In the genomic region with DNA sequence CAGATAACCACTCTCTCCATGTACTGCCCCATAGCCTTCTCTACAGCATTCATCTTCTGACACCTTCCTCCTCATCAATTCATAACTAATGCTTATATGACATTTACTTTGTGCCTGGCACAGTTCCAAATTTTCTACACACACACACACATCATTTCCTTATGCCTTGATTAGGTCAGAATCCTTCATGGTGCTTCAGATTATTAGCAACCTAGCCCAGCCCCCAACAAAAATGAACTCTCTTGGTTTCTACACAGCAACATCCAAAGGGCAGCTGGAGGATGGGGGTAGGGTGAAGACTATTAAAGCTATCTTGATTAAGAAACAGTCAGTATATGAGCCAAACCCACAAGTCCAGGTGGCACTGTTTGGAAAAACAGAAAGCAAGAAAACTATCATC, we compare ENCODE assay signal across 16 cellular contexts. TPM values are rescaled to one million over a fixed set of nuclear protein-coding genes. Genes with fewer than 3 reads are reported as not detected.
DNase-seq lines count a peak whose midpoint lies in the region; ATAC-seq, FAIRE-seq and TF ChIP-seq lines count a peak whose summit lies in the region.
"Had no signal": no experiment of that assay in that cellular context is flagged by ENCODE, and none has a peak within 500 bp of the region (broad histone marks: within the 10 kb centered on the region; RNA-seq: fewer than 3 reads in every experiment).

No MANE protein-coding gene starts in this region.

- H3K4me3 Mint-ChIP-seq in stimulated activated naive CD8-positive, alpha-beta T cell treated with anti-CD3 and anti-CD28 coated beads, Interleukin-15, Interleukin-2, amounts not matched to agents 100 ng/mL and 50 ng/mL, for 24 hours: peak overlapping the region; percentile 40
- H3K4me3 Mint-ChIP-seq: mesothelial cell of epicardium, T-cell had no signal

- H3K27ac Mint-ChIP-seq in stimulated activated naive CD8-positive, alpha-beta T cell treated with anti-CD3 and anti-CD28 coated beads, Interleukin-15, Interleukin-2, amounts not matched to agents 100 ng/mL and 50 ng/mL, for 24 hours: peak overlapping the region; percentile 62
- H3K27ac Mint-ChIP-seq: mesothelial cell of epicardium had no signal

- no peak for ATAC-seq in stimulated activated naive CD8-positive, alpha-beta T cell treated with anti-CD3 and anti-CD28 coated beads, Interleukin-15, Interleukin-2, amounts not matched to agents 100 U/mL and 50 U/mL, for 24 hours
- no peak for ATAC-seq in K562
- ATAC-seq in GM18907 (IDR thresholded peaks at IDR 0.05; ENCODE audit: unreplicated experiment): no peak
- ATAC-seq: T-cell had no signal

- H3K27ac ChIP-seq in K562 (ENCODE audit: extremely low read depth, low read depth, low read length): no peak overlapping the region
- H3K27ac ChIP-seq in suprapubic skin: no peak overlapping the region
- H3K27ac ChIP-seq: GM23248 had no signal

- peak overlapping the region; percentile 83 for H3K4me3 ChIP-seq in Loucy (ENCODE audit: low read length, poor library complexity, severe bottlenecking)
- H3K4me3 ChIP-seq in K562: no peak overlapping the region
- no peak overlapping the region for H3K4me3 ChIP-seq in suprapubic skin
- H3K4me3 ChIP-seq: GM23248 had no signal

- peaks cover 30% of the 10 kb centered on the region for H3K4me1 Mint-ChIP-seq in stimulated activated naive CD8-positive, alpha-beta T cell treated with anti-CD3 and anti-CD28 coated beads, Interleukin-15, Interleukin-2, amounts not matched to agents 100 ng/mL and 50 ng/mL, for 24 hours (ENCODE audit: low read depth)

- no peaks in the 10 kb centered on the region for H3F3A ChIP-seq in Loucy (ENCODE audit: low read depth)

- no peak for TF ChIP-seq POLR2A in K562 (conservative IDR thresholded peaks at IDR 0.05)
- no peak for TF ChIP-seq POLR2A in suprapubic skin (IDR thresholded peaks at IDR 0.05)

- no peaks in the 10 kb centered on the region for H3K9me3 Mint-ChIP-seq in stimulated activated naive CD8-positive, alpha-beta T cell treated with anti-CD3 and anti-CD28 coated beads, Interleukin-15, Interleukin-2, amounts not matched to agents 100 ng/mL and 50 ng/mL, for 24 hours
- H3K9me3 Mint-ChIP-seq: mesothelial cell of epicardium, T-cell had no signal

- CTCF ChIA-PET in K562 (lab: Yijun Ruan, JAX; ENCODE audit: low intra/inter-chr PET ratio): no interaction called here

- TF ChIP-seq RAD21 in K562 (CRISPR knock-in tag; conservative IDR thresholded peaks at IDR 0.05 in 1 of 2, IDR thresholded peaks at IDR 0.05 in 1 of 2): no peak

- in situ Hi-C loops in K562 (cut with MboI): no loop called here

- no peak for TF ChIP-seq EP300 in K562 (IDR thresholded peaks at IDR 0.05; ENCODE audit: low read length)
- no peak for TF ChIP-seq EP300 in suprapubic skin (IDR thresholded peaks at IDR 0.05)

- no peaks in the 10 kb centered on the region for H3K9me2 ChIP-seq in Loucy (replicated peaks; ENCODE audit: low read depth, low read length)

- H3K36me3 ChIP-seq in Loucy (ENCODE audit: insufficient read depth, low read length) (no peaks in the 10 kb centered on the region), K562 (ENCODE audit: control insufficient read depth, insufficient read depth, low read length) (no peaks in the 10 kb centered on the region), suprapubic skin (no peaks in the 10 kb centered on the region)

- H2AFZ ChIP-seq in Loucy (ENCODE audit: low read length): no peak overlapping the region
- H2AFZ ChIP-seq in K562 (ENCODE audit: low read depth, low read length): no peak overlapping the region
- H2AFZ ChIP-seq: GM23248 had no signal

- no TSS peak for BruUV-seq in K562 (replicated peaks; lab: Mats Ljungman, UMichigan)

- no peaks in the 10 kb centered on the region for H3K27me3 ChIP-seq in Loucy (ENCODE audit: insufficient read depth, low read length, poor library complexity, severe bottlenecking)
- H3K27me3 ChIP-seq in K562 (ENCODE audit: control insufficient read depth in 2 of 2, insufficient read depth in 2 of 2, low read length in 2 of 2): peaks cover 16 to 19% of the 10 kb centered on the region in 2 experiments; a peak in 4 of 5 replicates
- H3K27me3 ChIP-seq in suprapubic skin: peaks cover 20% of the 10 kb centered on the region

- H3K9ac ChIP-seq in Loucy (ENCODE audit: low read depth, low read length, poor library complexity, severe bottlenecking) (peak overlapping the region; percentile 74), K562 (ENCODE audit: insufficient read depth in 1 of 2, low read depth in 2 of 2, low read length in 2 of 2) (no peak overlapping the region)
- H3K9ac ChIP-seq: GM23248 had no signal

- TF ChIP-seq CTCF in Loucy (conservative IDR thresholded peaks at IDR 0.05; ENCODE audit: low read length) (no peak), K562 (IDR thresholded peaks at IDR 0.05 in 2 of 3, conservative IDR thresholded peaks at IDR 0.05 in 1 of 3; ENCODE audit: insufficient read depth in 2 of 3, low read depth in 1 of 3, low read length in 3 of 3) (no peak), suprapubic skin (IDR thresholded peaks at IDR 0.05) (no peak)

- H3K36me3 Mint-ChIP-seq in stimulated activated naive CD8-positive, alpha-beta T cell treated with anti-CD3 and anti-CD28 coated beads, Interleukin-15, Interleukin-2, amounts not matched to agents 100 ng/mL and 50 ng/mL, for 24 hours (ENCODE audit: low read depth): no peaks in the 10 kb centered on the region
- H3K36me3 Mint-ChIP-seq: mesothelial cell of epicardium, T-cell had no signal

- H3K27me3 Mint-ChIP-seq in stimulated activated naive CD8-positive, alpha-beta T cell treated with anti-CD3 and anti-CD28 coated beads, Interleukin-15, Interleukin-2, amounts not matched to agents 100 ng/mL and 50 ng/mL, for 24 hours: peaks cover 35% of the 10 kb centered on the region

- H3K9me3 ChIP-seq in Loucy (ENCODE audit: insufficient read depth, low read depth, low read length) (no peaks in the 10 kb centered on the region), K562 (replicated peaks; ENCODE audit: control insufficient read depth, insufficient read depth, low read depth, low read length) (no peaks in the 10 kb centered on the region), suprapubic skin (no peaks in the 10 kb centered on the region)

- DNase-seq in stimulated activated naive CD8-positive, alpha-beta T cell treated with anti-CD3 and anti-CD28 coated beads, Interleukin-15, Interleukin-2, amounts not matched to agents 100 U/mL and 50 U/mL, for 24 hours: no peak
- DNase-seq in K562 (ENCODE audit: extremely low read depth in 1 of 4, low spot score in 3 of 4): no peak
- no peak for DNase-seq in NCI-H2227 treated with DMSO at 0.1 percent for 48 hours (lab: John Stamatoyannopoulos, UW)
- no peak for DNase-seq in suprapubic skin (ENCODE audit: low spot score in 2 of 2)
- DNase-seq in GOT3 (lab: John Stamatoyannopoulos, UW): no peak
- DNase-seq: activated gamma-delta T cell treated with Interleukin-2 at 50 U/mL for 16 hours; amygdala; GM23248; MM.1S; NCI-H2081 treated with DMSO at 0.1 percent for 48 hours; stimulated activated naive CD4-positive, alpha-beta T cell; T-cell had no signal

- H3K4me1 ChIP-seq in Loucy (ENCODE audit: insufficient read depth, low read length, poor library complexity, severe bottlenecking) (peaks cover 42% of the 10 kb centered on the region), K562 (replicated peaks in 1 of 2; ENCODE audit: control insufficient read depth in 2 of 2, insufficient read depth in 2 of 2, low read length in 2 of 2) (peaks cover 0 to 6% of the 10 kb centered on the region in 2 experiments; a peak in 2 of 5 replicates), suprapubic skin (peaks cover 23% of the 10 kb centered on the region)

- H3K4me2 ChIP-seq in Loucy (ENCODE audit: low read depth, low read length, poor library complexity, severe bottlenecking) (peak overlapping the region; percentile 78), K562 (ENCODE audit: insufficient read depth, low read length) (no peak overlapping the region)

- H3K9me1 ChIP-seq in K562 (ENCODE audit: control insufficient read depth, insufficient read depth, low read length): no peaks in the 10 kb centered on the region

- no peak for FAIRE-seq in K562 (lab: Jason Lieb, UNC)

- H3K79me2 ChIP-seq in Loucy (ENCODE audit: insufficient read depth, low read length) (peaks cover 70% of the 10 kb centered on the region), K562 (ENCODE audit: control insufficient read depth, insufficient read depth, low read length) (no peaks in the 10 kb centered on the region)

- POLR2A ChIA-PET in K562 (lab: Yijun Ruan, JAX): no interaction called here

- intact Hi-C loops in K562 (cut with micrococcal nuclease): loop anchor here (10.0 kb wide), 1 partner anchor 71 kb away; no protein-coding TSS in a partner anchor

- H4K20me1 ChIP-seq in Loucy (ENCODE audit: insufficient read depth, low read length, poor library complexity, severe bottlenecking) (no peaks in the 10 kb centered on the region), K562 (replicated peaks; ENCODE audit: control insufficient read depth, insufficient read depth, low read length) (no peaks in the 10 kb centered on the region)

TF ChIP-seq in K562, 482 proteins besides CTCF, POLR2A, EP300 and RAD21 (continues in another document):
- TF ChIP-seq, protein P1, sequence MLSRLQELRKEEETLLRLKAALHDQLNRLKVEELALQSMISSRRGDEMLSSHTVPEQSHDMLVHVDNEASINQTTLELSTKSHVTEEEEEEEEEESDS (CRISPR knock-in tag; IDR thresholded peaks at IDR 0.05): no peak
- TF ChIP-seq NFIC (IDR thresholded peaks at IDR 0.05) (peak; percentile 78), NCOA1 (IDR thresholded peaks at IDR 0.05; ENCODE audit: low read depth) (no peak)

RNA-seq across cellular contexts. Expression of a gene that starts 3.7 kb away (rescaled TPM):
- total RNA-seq in K562 (2011; cell fraction: chromatin; rRNA removed; ENCODE audit: low replicate concordance): not detected in 2 replicates
- total RNA-seq in K562 (2011; cell fraction: nucleolus; rRNA removed): not detected in 2 replicates
- total RNA-seq in K562 (2011; cell fraction: nucleoplasm; rRNA removed): not detected in 2 replicates
- 0.20 TPM in 1 of 2 replicates, not detected in the other for total RNA-seq in K562 (2014; rRNA removed)
- total RNA-seq in K562 (2014; rRNA removed; fragmentation: Illumina TruSeq; extraction: Trizol): 0.04 and 0.16 TPM in 2 replicates
- total RNA-seq in K562 (2015; rRNA removed; fragmentation: Illumina TruSeq; extraction: Trizol): 0.25 and 0.26 TPM in 2 replicates
- 0.35 and 0.45 TPM in 2 replicates for total RNA-seq in K562 (2021)
- polyA plus RNA-seq in K562 (2011; rRNA removed): not detected in 2 replicates
- polyA plus RNA-seq in K562 (2011; cell fraction: cytosol; rRNA removed): not detected in 2 replicates
- polyA plus RNA-seq in K562 (2011; cell fraction: nucleus; rRNA removed): not detected in 2 replicates
- polyA plus RNA-seq in K562 (2012): 0.10 and 0.78 TPM in 2 replicates
- polyA plus RNA-seq in K562 (2014; fragmentation: Illumina TruSeq; extraction: Trizol): 0.08 and 0.15 TPM in 2 replicates
- polyA plus RNA-seq in K562 (2014; fragmentation: Nextera tagmentation; extraction: Ambion mirVana): under 1 TPM; 0.08 TPM
- 0.18 TPM in 1 of 2 replicates, not detected in the other for polyA plus RNA-seq in K562 (2014; rRNA removed)
- not detected in 2 replicates for polyA minus RNA-seq in K562 (2011; rRNA and poly(A)+ RNA removed)
- not detected in 2 replicates for polyA minus RNA-seq in K562 (2011; cell fraction: cytosol; rRNA and poly(A)+ RNA removed)
- polyA minus RNA-seq in K562 (2011; cell fraction: nucleus; rRNA and poly(A)+ RNA removed): not detected in 2 replicates
- total RNA-seq in suprapubic skin: 1 to 10 TPM in 3 of 4 donors, under 1 TPM in 1; 0.57 to 3.9 (median 2.5) TPM
